ENCODE assay signal across 1 cellular context in genomic region chr11:122910775-122911174, GRCh38.
TF ChIP-seq lines count a peak whose summit lies in the region.

No MANE protein-coding gene starts in this region.

TF ChIP-seq in endothelial cell of umbilical vein, 7 proteins besides CTCF, POLR2A, EP300 and RAD21:
- no peak for TF ChIP-seq MYC (IDR thresholded peaks at IDR 0.05; ENCODE audit: low read depth, low read length)
- no peak for TF ChIP-seq FOS (IDR thresholded peaks at IDR 0.05; ENCODE audit: borderline replicate concordance, insufficient read depth, low read length)
- no peak for TF ChIP-seq GATA2 (IDR thresholded peaks at IDR 0.05; ENCODE audit: insufficient read depth, insufficient read length, low read depth, low read length)
- TF ChIP-seq JUN (IDR thresholded peaks at IDR 0.05; ENCODE audit: borderline replicate concordance, insufficient read depth, insufficient read length, low read depth): no peak
- no peak for TF ChIP-seq EZH2 (IDR thresholded peaks at IDR 0.05; ENCODE audit: borderline replicate concordance, low read depth, low read length, severe bottlenecking)
- no peak for TF ChIP-seq POLR2AphosphoS5 (IDR thresholded peaks at IDR 0.05; ENCODE audit: insufficient read depth, low read depth, low read length)
- no peak for TF ChIP-seq MAX (IDR thresholded peaks at IDR 0.05; ENCODE audit: insufficient read depth, insufficient read length)
